In the genomic region with DNA sequence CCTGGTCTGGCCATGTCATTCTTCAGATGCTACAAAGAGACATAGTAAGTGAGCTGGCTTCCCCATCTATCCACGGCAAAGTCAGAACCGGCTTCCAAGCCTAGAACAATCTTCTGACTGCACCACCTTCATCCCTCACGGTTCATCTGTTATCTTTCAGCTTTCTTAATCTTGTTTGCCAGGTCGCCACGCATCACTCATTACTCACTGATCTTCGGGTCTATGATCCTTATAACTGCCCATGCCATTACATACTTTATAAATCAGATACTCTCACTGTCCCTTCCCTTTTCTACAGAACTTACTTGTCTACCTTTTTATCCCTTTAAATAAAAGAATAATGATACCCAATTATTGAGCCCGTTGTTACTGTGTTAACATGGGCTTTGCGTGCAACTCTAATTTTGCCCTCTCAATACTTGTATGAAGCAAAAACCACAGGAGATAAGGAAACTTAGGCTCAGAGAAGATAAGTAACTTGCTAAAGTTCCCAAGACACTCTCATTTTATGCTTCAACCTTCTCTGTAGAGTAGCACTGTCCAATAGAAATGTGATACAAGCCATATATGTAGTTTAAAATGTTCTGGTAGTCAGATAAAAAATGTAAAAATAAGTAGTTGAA, we compare ENCODE assay signal across 26 cellular contexts.
"Had no signal": no experiment of that assay in that cellular context is flagged by ENCODE, and none has a peak within 500 bp of the region (broad histone marks: within the 10 kb centered on the region; RNA-seq: fewer than 3 reads in every experiment).

No MANE protein-coding gene starts in this region.

- H3K27me3 Mint-ChIP-seq: activated CD4-positive, alpha-beta T cell treated with anti-CD3 and anti-CD28 coated beads, Interleukin-2, amount 10 ng/mL, durations not matched to agents 7 days and 5 days; activated CD8-positive, alpha-beta memory T cell treated with anti-CD3 and anti-CD28 coated beads, Interleukin-2, amount 10 ng/mL, durations not matched to agents 7 days and 5 days; activated CD8-positive, alpha-beta T cell treated with anti-CD3 and anti-CD28 coated beads for 36 hours; activated naive CD8-positive, alpha-beta T cell treated with anti-CD3 and anti-CD28 coated beads, Interleukin-2, amount 50 U/mL, for 24 hours; dendritic cell treated with granulocyte-macrophage colony-stimulating factor and Interleukin-4, amounts not matched to agents 40 ng/mL and 50 ng/mL, for 4 days; stimulated activated naive CD8-positive, alpha-beta T cell treated with anti-CD3 and anti-CD28 coated beads, Interleukin-15, amount 100 ng/mL, for 72 hours had no signal

- H3K36me3 Mint-ChIP-seq: activated CD8-positive, alpha-beta memory T cell treated with anti-CD3 and anti-CD28 coated beads, Interleukin-2, amount 10 ng/mL, durations not matched to agents 7 days and 5 days; brain; memory B cell; T-cell had no signal

- H3K27me3 ChIP-seq: neutrophil, tibial nerve had no signal

- H3K27ac Mint-ChIP-seq: activated CD4-positive, alpha-beta T cell treated with anti-CD3 and anti-CD28 coated beads, Interleukin-2, amount 10 ng/mL, durations not matched to agents 7 days and 5 days; activated CD8-positive, alpha-beta memory T cell treated with anti-CD3 and anti-CD28 coated beads, Interleukin-2, amount 10 ng/mL, durations not matched to agents 7 days and 5 days; activated CD8-positive, alpha-beta T cell treated with anti-CD3 and anti-CD28 coated beads for 36 hours; activated naive CD8-positive, alpha-beta T cell treated with anti-CD3 and anti-CD28 coated beads, Interleukin-2, amount 50 U/mL, for 24 hours; brain; dendritic cell treated with granulocyte-macrophage colony-stimulating factor and Interleukin-4, amounts not matched to agents 40 ng/mL and 50 ng/mL, for 4 days; memory B cell; nephron; stimulated activated naive CD8-positive, alpha-beta T cell treated with anti-CD3 and anti-CD28 coated beads, Interleukin-15, amount 100 ng/mL, for 72 hours; T-cell had no signal

- H3K27ac ChIP-seq: neutrophil, pancreas had no signal

- H3K9me3 ChIP-seq: neutrophil, pancreas, tibial nerve had no signal

- H3K9me3 Mint-ChIP-seq: activated CD4-positive, alpha-beta T cell treated with anti-CD3 and anti-CD28 coated beads, Interleukin-2, amount 10 ng/mL, durations not matched to agents 7 days and 5 days; activated CD8-positive, alpha-beta T cell treated with anti-CD3 and anti-CD28 coated beads for 36 hours; activated naive CD8-positive, alpha-beta T cell treated with anti-CD3 and anti-CD28 coated beads, Interleukin-2, amount 50 U/mL, for 24 hours; dendritic cell treated with granulocyte-macrophage colony-stimulating factor and Interleukin-4, amounts not matched to agents 40 ng/mL and 50 ng/mL, for 4 days; memory B cell; stimulated activated naive CD8-positive, alpha-beta T cell treated with anti-CD3 and anti-CD28 coated beads, Interleukin-15, amount 100 ng/mL, for 72 hours; T-cell had no signal

- H3K36me3 ChIP-seq: neutrophil, pancreas, tibial nerve had no signal

- H3K4me1 ChIP-seq: pancreas, tibial nerve had no signal

- H3K4me3 ChIP-seq: pancreas, tibial nerve had no signal

- DNase-seq: activated CD4-positive, alpha-beta T cell treated with anti-CD3 and anti-CD28 coated beads, Interleukin-2, amount 10 ng/mL, durations not matched to agents 7 days and 5 days; activated CD4-positive, CD25-positive, alpha-beta regulatory T cell treated with anti-CD3 and anti-CD28 coated beads, Interleukin-2, amount 50 U/mL, for 72 hours; activated CD8-positive, alpha-beta memory T cell treated with anti-CD3 and anti-CD28 coated beads, Interleukin-2, amount 10 ng/mL, durations not matched to agents 7 days and 5 days; activated CD8-positive, alpha-beta T cell treated with anti-CD3 and anti-CD28 coated beads for 36 hours; activated effector memory CD4-positive, alpha-beta T cell treated with anti-CD3 and anti-CD28 coated beads, Interleukin-2, amount 50 U/mL, for 16 hours; activated naive CD4-positive, alpha-beta T cell treated with anti-CD3 and anti-CD28 coated beads, Interleukin-2, amount 50 U/mL, for 16 hours; activated naive CD8-positive, alpha-beta T cell treated with anti-CD3 and anti-CD28 coated beads, Interleukin-2, amount 50 U/mL, for 24 hours; activated T-cell treated with anti-CD3 and anti-CD28 coated beads for 4 hours; anterior cingulate cortex; caudate nucleus; effector CD4-positive, alpha-beta T cell; foreskin melanocyte; left cardiac atrium; pancreas; right cardiac atrium; stimulated activated CD4-positive, alpha-beta T cell treated with anti-CD3 and anti-CD28 coated beads, Interleukin-12 subunit alpha, Interleukin-12 subunit beta, amount 100 ng/mL, for 4 hours; stimulated activated CD4-positive, alpha-beta T cell treated with anti-CD3 and anti-CD28 coated beads, Interleukin-1b, Interleukin-23, amount 100 ng/mL, for 48 hours; stimulated activated naive CD8-positive, alpha-beta T cell treated with anti-CD3 and anti-CD28 coated beads, Interleukin-15, amount 100 ng/mL, for 72 hours; T-cell; T-helper 9 cell had no signal

- H3K4me3 Mint-ChIP-seq: activated CD4-positive, alpha-beta T cell treated with anti-CD3 and anti-CD28 coated beads, Interleukin-2, amount 10 ng/mL, durations not matched to agents 7 days and 5 days; activated CD8-positive, alpha-beta memory T cell treated with anti-CD3 and anti-CD28 coated beads, Interleukin-2, amount 10 ng/mL, durations not matched to agents 7 days and 5 days; activated CD8-positive, alpha-beta T cell treated with anti-CD3 and anti-CD28 coated beads for 36 hours; activated naive CD8-positive, alpha-beta T cell treated with anti-CD3 and anti-CD28 coated beads, Interleukin-2, amount 50 U/mL, for 24 hours; brain; dendritic cell treated with granulocyte-macrophage colony-stimulating factor and Interleukin-4, amounts not matched to agents 40 ng/mL and 50 ng/mL, for 4 days; memory B cell; nephron; stimulated activated naive CD8-positive, alpha-beta T cell treated with anti-CD3 and anti-CD28 coated beads, Interleukin-15, amount 100 ng/mL, for 72 hours; T-cell had no signal

- H3K4me1 Mint-ChIP-seq: activated CD4-positive, alpha-beta T cell treated with anti-CD3 and anti-CD28 coated beads, Interleukin-2, amount 10 ng/mL, durations not matched to agents 7 days and 5 days; activated CD8-positive, alpha-beta memory T cell treated with anti-CD3 and anti-CD28 coated beads, Interleukin-2, amount 10 ng/mL, durations not matched to agents 7 days and 5 days; activated naive CD8-positive, alpha-beta T cell treated with anti-CD3 and anti-CD28 coated beads, Interleukin-2, amount 50 U/mL, for 24 hours; brain; memory B cell; nephron; stimulated activated naive CD8-positive, alpha-beta T cell treated with anti-CD3 and anti-CD28 coated beads, Interleukin-15, amount 100 ng/mL, for 72 hours; T-cell had no signal
